In genomic region chr18:12884521-12885323, GRCh38 we compare ENCODE assay signal across 8 cellular contexts. TPM values are rescaled to one million over a fixed set of nuclear protein-coding genes. Genes with fewer than 3 reads are reported as not detected.
A peak's percentile ranks its signal among the peaks of the same experiment; 100 is the strongest.
DNase-seq lines count a peak whose midpoint lies in the region; ATAC-seq and TF ChIP-seq lines count a peak whose summit lies in the region.

No MANE protein-coding gene starts in this region.

- TF ChIP-seq POLR2A in breast epithelium (IDR thresholded peaks at IDR 0.05) = no peak

- no peaks in the 10 kb centered on the region for H3K36me3 ChIP-seq in breast epithelium

- peaks cover 5 to 19% of the 10 kb centered on the region in 2 donors for H3K4me1 ChIP-seq in breast epithelium

- H3K36me3 Mint-ChIP-seq in CD14-positive monocyte (peaks cover 4 to 10% of the 10 kb centered on the region in 2 donors), mesothelial cell of epicardium (peaks cover 6% of the 10 kb centered on the region)

- peaks cover 54% of the 10 kb centered on the region for H3K4me1 Mint-ChIP-seq in CD14-positive monocyte
- H3K4me1 Mint-ChIP-seq in mesothelial cell of epicardium = peaks cover 19% of the 10 kb centered on the region

- H3K27me3 ChIP-seq in breast epithelium = no peaks in the 10 kb centered on the region

- no peaks in the 10 kb centered on the region for H3K27me3 Mint-ChIP-seq in CD14-positive monocyte (ENCODE audit: low read depth in 3 of 3)
- no peaks in the 10 kb centered on the region for H3K27me3 Mint-ChIP-seq in mesothelial cell of epicardium (ENCODE audit: low read depth)

- no peak for TF ChIP-seq CTCF in CD14-positive monocyte (IDR thresholded peaks at IDR 0.05)
- no peak for TF ChIP-seq CTCF in breast epithelium (IDR thresholded peaks at IDR 0.05)
- no peak for TF ChIP-seq CTCF in mesothelial cell of epicardium (IDR thresholded peaks at IDR 0.05; ENCODE audit: unreplicated experiment)

- H3K4me3 Mint-ChIP-seq in CD14-positive monocyte (peak overlapping the region; percentile 75 to 90), mesothelial cell of epicardium (peak overlapping the region; percentile 87)

- H3K9me3 ChIP-seq in breast epithelium = no peaks in the 10 kb centered on the region

- H3K9me3 Mint-ChIP-seq in CD14-positive monocyte = peaks cover 0 to 2% (median 0%) of the 10 kb centered on the region in 7 donors
- peaks cover 7% of the 10 kb centered on the region for H3K9me3 Mint-ChIP-seq in mesothelial cell of epicardium

- peak overlapping the region; percentile 68 to 92 (median 83) for H3K4me3 ChIP-seq in breast epithelium

- intact Hi-C loops in CD14-positive monocyte (cut with micrococcal nuclease) (loop anchor here (5.0 to 10.0 kb wide), 4 partner anchors 42 to 840 kb away; partner anchors contain the start of genes SEH1L (in 2 of the 2), CEP192 (in 1 of the 2), FAM210A (in 1 of the 2) and RNMT (in 1 of the 2)), breast epithelium (cut with DNase I; ENCODE audit: low total_unique reads) (no loop called here)

- H3K27ac ChIP-seq in breast epithelium = peak overlapping the region; percentile 99 to 100

- H3K27ac Mint-ChIP-seq in CD14-positive monocyte (peak overlapping the region; percentile 92 to 97 (median 96)), mesothelial cell of epicardium (peak overlapping the region; percentile 97)

- DNase-seq in CD14-positive monocyte (ENCODE audit: low spot score) (peak; percentile 78), KG1 (lab: John Stamatoyannopoulos, UW) (peak; percentile 87), breast epithelium (ENCODE audit: low spot score in 2 of 2) (no peak), mesothelial cell of epicardium (ENCODE audit: low spot score in 2 of 2, unreplicated experiment in 2 of 2) (no peak), COLO668 (lab: John Stamatoyannopoulos, UW; ENCODE audit: unreplicated experiment) (no peak), germinal center (ENCODE audit: low spot score) (no peak), left lobe of liver (ENCODE audit: low spot score) (no peak)

- no peak for ATAC-seq in left lobe of liver
- ATAC-seq in HG03039 (IDR thresholded peaks at IDR 0.05; ENCODE audit: unreplicated experiment) = no peak

RNA-seq across cellular contexts. Expression of gene PTPN2, which starts 0.7 kb away (rescaled TPM):
- polyA plus RNA-seq in CD14-positive monocyte = 100 to 1,000 TPM in 1 of 2 donors, 10 to 100 TPM in 1; 78.4 to 108 TPM
- 10 to 100 TPM; 38.4 to 57.1 (median 53.7) TPM for total RNA-seq in breast epithelium
- 37.0 to 38.7 TPM (median 38.1 TPM) in 3 replicates for total RNA-seq in mesothelial cell of epicardium
- total RNA-seq in left lobe of liver = 9.9 TPM

Comparison
In these comparisons a context has a peak if more than half of its experiments do, and no peak if none do; other contexts are left out.
1. DNase-seq: peak in CD14-positive monocyte (single experiment) and KG1 (single experiment); none in breast epithelium (0 of 2), mesothelial cell of epicardium (0 of 2), COLO668 (single experiment), germinal center (single experiment) and left lobe of liver (single experiment).